Comparison of ENCODE assay signal across 9 cellular contexts in the genomic region with DNA sequence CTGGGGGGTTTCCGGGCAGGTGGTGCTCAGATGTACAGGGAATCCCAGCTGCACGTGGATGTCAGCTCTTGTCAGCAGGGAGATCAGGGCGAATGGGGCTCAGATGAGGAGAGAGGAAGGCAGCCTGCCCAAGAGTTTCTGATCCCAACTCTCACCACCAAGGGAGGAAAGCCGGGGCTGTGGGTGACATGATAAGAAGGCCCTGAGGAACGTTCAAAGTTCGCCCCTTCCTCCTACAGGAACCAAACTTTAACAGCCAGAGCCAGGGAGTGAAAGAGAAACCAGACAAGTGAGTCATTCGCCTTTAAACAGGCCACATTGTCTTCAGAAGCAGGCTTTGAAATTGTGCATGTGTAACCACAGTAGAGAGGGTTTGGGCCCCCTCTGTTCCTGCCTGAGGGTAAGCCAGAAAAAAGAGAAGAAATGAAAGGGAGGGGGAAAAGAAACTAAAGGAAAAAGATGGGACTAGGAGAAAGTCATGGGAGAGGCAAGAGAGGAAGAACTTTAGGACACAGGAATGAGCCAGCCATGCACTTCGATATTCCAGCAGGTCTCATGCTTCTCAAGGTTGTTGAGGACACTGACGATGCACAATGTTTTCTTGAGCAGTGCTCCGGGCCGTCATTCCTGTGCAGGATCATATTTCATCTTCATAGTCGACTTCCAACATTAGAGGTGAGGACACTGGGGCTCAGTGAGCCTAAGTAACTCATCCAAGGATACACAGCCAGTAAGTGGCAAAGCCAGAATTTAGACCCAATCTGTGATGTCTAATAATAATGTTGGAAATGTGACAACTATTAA.
DNase-seq lines count a peak whose midpoint lies in the region; ATAC-seq and TF ChIP-seq lines count a peak whose summit lies in the region.
"Had no signal": no experiment of that assay in that cellular context is flagged by ENCODE, and none has a peak within 500 bp of the region (broad histone marks: within the 10 kb centered on the region; RNA-seq: fewer than 3 reads in every experiment).

No MANE protein-coding gene starts in this region.

- no peaks in the 10 kb centered on the region for H3K9me3 ChIP-seq in NT2/D1 (ENCODE audit: insufficient read depth, low read length)

- H3K4me1 Mint-ChIP-seq in WTC11 = peaks cover 17% of the 10 kb centered on the region
- no peaks in the 10 kb centered on the region for H3K4me1 Mint-ChIP-seq in activated naive CD4-positive, alpha-beta T cell treated with anti-CD3 and anti-CD28 coated beads, Interleukin-2, amount 10 ng/mL, durations not matched to agents 7 days and 5 days

- H3K4me3 Mint-ChIP-seq in WTC11 = no peak overlapping the region
- no peak overlapping the region for H3K4me3 Mint-ChIP-seq in activated naive CD4-positive, alpha-beta T cell treated with anti-CD3 and anti-CD28 coated beads, Interleukin-2, amount 10 ng/mL, durations not matched to agents 7 days and 5 days

- no peak overlapping the region for H3K9ac ChIP-seq in NT2/D1 (ENCODE audit: insufficient read length, low read depth)
- H3K9ac ChIP-seq: parathyroid adenoma had no signal

- no peaks in the 10 kb centered on the region for H3K36me3 ChIP-seq in NT2/D1 (ENCODE audit: insufficient read depth, insufficient read length, low read length)

- H3K27me3 ChIP-seq in NT2/D1 (ENCODE audit: insufficient read depth, insufficient read length) = no peaks in the 10 kb centered on the region

- H3K36me3 Mint-ChIP-seq in WTC11 = no peaks in the 10 kb centered on the region
- peaks cover 2% of the 10 kb centered on the region for H3K36me3 Mint-ChIP-seq in activated naive CD4-positive, alpha-beta T cell treated with anti-CD3 and anti-CD28 coated beads, Interleukin-2, amount 10 ng/mL, durations not matched to agents 7 days and 5 days

- H3K9me3 Mint-ChIP-seq in WTC11 = peaks cover 5% of the 10 kb centered on the region; the same call in 1 of the 2 replicates
- peaks cover 19% of the 10 kb centered on the region for H3K9me3 Mint-ChIP-seq in activated naive CD4-positive, alpha-beta T cell treated with anti-CD3 and anti-CD28 coated beads, Interleukin-2, amount 10 ng/mL, durations not matched to agents 7 days and 5 days

- DNase-seq in NT2/D1 (ENCODE audit: low read depth, low spot score) = peak; percentile 30
- DNase-seq in fibroblast of the conjunctiva (ENCODE audit: low read depth) = peak; percentile 23
- no peak for DNase-seq in WTC11 (ENCODE audit: low spot score)
- DNase-seq in HK-2 (ENCODE audit: unreplicated experiment) = no peak
- no peak for DNase-seq in DMS 273 (lab: John Stamatoyannopoulos, UW; ENCODE audit: unreplicated experiment)
- DNase-seq in activated naive CD4-positive, alpha-beta T cell treated with anti-CD3 and anti-CD28 coated beads, Interleukin-2, amount 10 ng/mL, durations not matched to agents 7 days and 5 days = no peak

- H3K4me3 ChIP-seq in NT2/D1 (ENCODE audit: insufficient read length, low read depth) = no peak overlapping the region

- peaks cover 5% of the 10 kb centered on the region for H3K4me1 ChIP-seq in NT2/D1 (ENCODE audit: insufficient read depth, insufficient read length)
- H3K4me1 ChIP-seq: parathyroid adenoma had no signal

- CTCF ChIA-PET in WTC11 (lab: Charles Lee) = no interaction called here
- CTCF ChIA-PET in activated naive CD4-positive, alpha-beta T cell treated with anti-CD3 and anti-CD28 coated beads, Interleukin-2, amount 10 ng/mL, durations not matched to agents 7 days and 5 days (lab: Charles Lee) = no interaction called here

- TF ChIP-seq CTCF in WTC11 (IDR thresholded peaks at IDR 0.05) = no peak

- POLR2A ChIA-PET in WTC11 (lab: Charles Lee) = no interaction called here

- ATAC-seq in GM18868 (IDR thresholded peaks at IDR 0.05; ENCODE audit: unreplicated experiment) = peak; percentile 99
- ATAC-seq in HG02759 (IDR thresholded peaks at IDR 0.05; ENCODE audit: unreplicated experiment) = peak; percentile 91
- no peak for ATAC-seq in WTC11

- H3K27me3 Mint-ChIP-seq in WTC11 (ENCODE audit: low read depth) = peaks cover 11% of the 10 kb centered on the region; the same call in 1 of the 2 replicates
- H3K27me3 Mint-ChIP-seq in activated naive CD4-positive, alpha-beta T cell treated with anti-CD3 and anti-CD28 coated beads, Interleukin-2, amount 10 ng/mL, durations not matched to agents 7 days and 5 days = no peaks in the 10 kb centered on the region

- H3K27ac Mint-ChIP-seq in WTC11 = no peak overlapping the region
- H3K27ac Mint-ChIP-seq in activated naive CD4-positive, alpha-beta T cell treated with anti-CD3 and anti-CD28 coated beads, Interleukin-2, amount 10 ng/mL, durations not matched to agents 7 days and 5 days = no peak overlapping the region

TF ChIP-seq in WTC11, 78 proteins besides CTCF, POLR2A, EP300 and RAD21 (continues in another document):
- TF ChIP-seq HMGA2 (CRISPR knock-in tag; IDR thresholded peaks at IDR 0.05) = no peak
- TF ChIP-seq ZBTB21 (CRISPR knock-in tag; IDR thresholded peaks at IDR 0.05; ENCODE audit: borderline replicate concordance) = no peak
- TF ChIP-seq, protein P1, sequence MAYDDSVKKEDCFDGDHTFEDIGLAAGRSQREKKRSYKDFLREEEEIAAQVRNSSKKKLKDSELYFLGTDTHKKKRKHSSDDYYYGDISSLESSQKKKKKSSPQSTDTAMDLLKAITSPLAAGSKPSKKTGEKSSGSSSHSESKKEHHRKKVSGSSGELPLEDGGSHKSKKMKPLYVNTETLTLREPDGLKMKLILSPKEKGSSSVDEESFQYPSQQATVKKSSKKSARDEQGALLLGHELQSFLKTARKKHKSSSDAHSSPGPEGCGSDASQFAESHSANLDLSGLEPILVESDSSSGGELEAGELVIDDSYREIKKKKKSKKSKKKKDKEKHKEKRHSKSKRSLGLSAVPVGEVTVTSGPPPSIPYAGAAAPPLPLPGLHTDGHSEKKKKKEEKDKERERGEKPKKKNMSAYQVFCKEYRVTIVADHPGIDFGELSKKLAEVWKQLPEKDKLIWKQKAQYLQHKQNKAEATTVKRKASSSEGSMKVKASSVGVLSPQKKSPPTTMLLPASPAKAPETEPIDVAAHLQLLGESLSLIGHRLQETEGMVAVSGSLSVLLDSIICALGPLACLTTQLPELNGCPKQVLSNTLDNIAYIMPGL (CRISPR knock-in tag; IDR thresholded peaks at IDR 0.05) = no peak
- TF ChIP-seq, protein P2, sequence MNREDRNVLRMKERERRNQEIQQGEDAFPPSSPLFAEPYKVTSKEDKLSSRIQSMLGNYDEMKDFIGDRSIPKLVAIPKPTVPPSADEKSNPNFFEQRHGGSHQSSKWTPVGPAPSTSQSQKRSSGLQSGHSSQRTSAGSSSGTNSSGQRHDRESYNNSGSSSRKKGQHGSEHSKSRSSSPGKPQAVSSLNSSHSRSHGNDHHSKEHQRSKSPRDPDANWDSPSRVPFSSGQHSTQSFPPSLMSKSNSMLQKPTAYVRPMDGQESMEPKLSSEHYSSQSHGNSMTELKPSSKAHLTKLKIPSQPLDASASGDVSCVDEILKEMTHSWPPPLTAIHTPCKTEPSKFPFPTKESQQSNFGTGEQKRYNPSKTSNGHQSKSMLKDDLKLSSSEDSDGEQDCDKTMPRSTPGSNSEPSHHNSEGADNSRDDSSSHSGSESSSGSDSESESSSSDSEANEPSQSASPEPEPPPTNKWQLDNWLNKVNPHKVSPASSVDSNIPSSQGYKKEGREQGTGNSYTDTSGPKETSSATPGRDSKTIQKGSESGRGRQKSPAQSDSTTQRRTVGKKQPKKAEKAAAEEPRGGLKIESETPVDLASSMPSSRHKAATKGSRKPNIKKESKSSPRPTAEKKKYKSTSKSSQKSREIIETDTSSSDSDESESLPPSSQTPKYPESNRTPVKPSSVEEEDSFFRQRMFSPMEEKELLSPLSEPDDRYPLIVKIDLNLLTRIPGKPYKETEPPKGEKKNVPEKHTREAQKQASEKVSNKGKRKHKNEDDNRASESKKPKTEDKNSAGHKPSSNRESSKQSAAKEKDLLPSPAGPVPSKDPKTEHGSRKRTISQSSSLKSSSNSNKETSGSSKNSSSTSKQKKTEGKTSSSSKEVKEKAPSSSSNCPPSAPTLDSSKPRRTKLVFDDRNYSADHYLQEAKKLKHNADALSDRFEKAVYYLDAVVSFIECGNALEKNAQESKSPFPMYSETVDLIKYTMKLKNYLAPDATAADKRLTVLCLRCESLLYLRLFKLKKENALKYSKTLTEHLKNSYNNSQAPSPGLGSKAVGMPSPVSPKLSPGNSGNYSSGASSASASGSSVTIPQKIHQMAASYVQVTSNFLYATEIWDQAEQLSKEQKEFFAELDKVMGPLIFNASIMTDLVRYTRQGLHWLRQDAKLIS (CRISPR knock-in tag; IDR thresholded peaks at IDR 0.05; ENCODE audit: borderline replicate concordance) = no peak
- no peak for TF ChIP-seq ZBTB43 (CRISPR knock-in tag; IDR thresholded peaks at IDR 0.05)
- TF ChIP-seq IRF2 (CRISPR knock-in tag; IDR thresholded peaks at IDR 0.05; ENCODE audit: borderline replicate concordance, low read depth) = no peak
- TF ChIP-seq JUN (CRISPR knock-in tag; IDR thresholded peaks at IDR 0.05) = no peak
- TF ChIP-seq FOXP4 (CRISPR knock-in tag; IDR thresholded peaks at IDR 0.05) = no peak

Comparison
In these comparisons a context has a peak if more than half of its experiments do, and no peak if none do; other contexts are left out.
1. DNase-seq: peak in NT2/D1 (single experiment) and fibroblast of the conjunctiva (single experiment); none in WTC11 (single experiment), HK-2 (single experiment), DMS 273 (single experiment) and activated naive CD4-positive, alpha-beta T cell treated with anti-CD3 and anti-CD28 coated beads, Interleukin-2, amount 10 ng/mL, durations not matched to agents 7 days and 5 days (single experiment).